Comparison of ENCODE assay signal across 16 cellular contexts in genomic region chr11:36738292-36738861, GRCh38.
"Had no signal": no experiment of that assay in that cellular context is flagged by ENCODE, and none has a peak within 500 bp of the region (broad histone marks: within the 10 kb centered on the region; RNA-seq: fewer than 3 reads in every experiment).

No MANE protein-coding gene starts in this region.

- DNase-seq: activated CD4-positive, alpha-beta T cell treated with anti-CD3 and anti-CD28 coated beads for 1 hour; activated CD4-positive, alpha-beta T cell treated with anti-CD3 and anti-CD28 coated beads, Interleukin-2, amount 50 U/mL, for 48 hours; activated CD8-positive, alpha-beta memory T cell treated with anti-CD3 and anti-CD28 coated beads, Interleukin-2, amount 10 ng/mL, durations not matched to agents 7 days and 5 days; activated effector memory CD4-positive, alpha-beta T cell treated with anti-CD3 and anti-CD28 coated beads, Interleukin-2, amount 50 U/mL, for 16 hours; activated T-cell treated with anti-CD3 and anti-CD28 coated beads, Interleukin-2, amount 50 U/mL, for 24 hours; amygdala; effector memory CD4-positive, alpha-beta T cell; kidney glomerular epithelial cell; stimulated activated CD4-positive, alpha-beta T cell treated with anti-CD3 and anti-CD28 coated beads, Interleukin-12 subunit alpha, Interleukin-12 subunit beta, amount 100 ng/mL, for 4 hours; stimulated activated CD8-positive, alpha-beta memory T cell treated with anti-CD3 and anti-CD28 coated beads, Interleukin-4, amount 100 ng/mL, for 48 hours; stimulated activated naive CD8-positive, alpha-beta T cell treated with anti-CD3 and anti-CD28 coated beads, Interleukin-15, amount 100 ng/mL, for 72 hours had no signal

- H3K4me3 Mint-ChIP-seq: activated CD8-positive, alpha-beta memory T cell treated with anti-CD3 and anti-CD28 coated beads, Interleukin-2, amount 10 ng/mL, durations not matched to agents 7 days and 5 days; activated naive CD8-positive, alpha-beta T cell; activated T-cell treated with anti-CD3 and anti-CD28 coated beads, Interleukin-2, amount 50 U/mL, for 24 hours; brain; stimulated activated naive CD8-positive, alpha-beta T cell treated with anti-CD3 and anti-CD28 coated beads, Interleukin-15, amount 100 ng/mL, for 72 hours had no signal

- H3K9me3 Mint-ChIP-seq: activated T-cell treated with anti-CD3 and anti-CD28 coated beads, Interleukin-2, amount 50 U/mL, for 24 hours; stimulated activated naive CD8-positive, alpha-beta T cell treated with anti-CD3 and anti-CD28 coated beads, Interleukin-15, amount 100 ng/mL, for 72 hours had no signal

- H3K4me1 Mint-ChIP-seq: activated CD8-positive, alpha-beta memory T cell treated with anti-CD3 and anti-CD28 coated beads, Interleukin-2, amount 10 ng/mL, durations not matched to agents 7 days and 5 days; brain; stimulated activated naive CD8-positive, alpha-beta T cell treated with anti-CD3 and anti-CD28 coated beads, Interleukin-15, amount 100 ng/mL, for 72 hours had no signal

- FAIRE-seq: frontal cortex, TTC549 had no signal

- H3K36me3 Mint-ChIP-seq: activated CD8-positive, alpha-beta memory T cell treated with anti-CD3 and anti-CD28 coated beads, Interleukin-2, amount 10 ng/mL, durations not matched to agents 7 days and 5 days; activated naive CD8-positive, alpha-beta T cell; brain had no signal

- ATAC-seq: activated CD8-positive, alpha-beta memory T cell treated with anti-CD3 and anti-CD28 coated beads, Interleukin-2, amount 10 ng/mL, durations not matched to agents 7 days and 5 days; stimulated activated naive CD8-positive, alpha-beta T cell treated with anti-CD3 and anti-CD28 coated beads, Interleukin-15, amount 100 ng/mL, for 72 hours had no signal

- H3K4me3 ChIP-seq: thoracic aorta had no signal

- H3K36me3 ChIP-seq: thoracic aorta had no signal

- H3K27ac Mint-ChIP-seq: activated CD8-positive, alpha-beta memory T cell treated with anti-CD3 and anti-CD28 coated beads, Interleukin-2, amount 10 ng/mL, durations not matched to agents 7 days and 5 days; activated naive CD8-positive, alpha-beta T cell; activated T-cell treated with anti-CD3 and anti-CD28 coated beads, Interleukin-2, amount 50 U/mL, for 24 hours; brain; stimulated activated naive CD8-positive, alpha-beta T cell treated with anti-CD3 and anti-CD28 coated beads, Interleukin-15, amount 100 ng/mL, for 72 hours had no signal

- H3K9me3 ChIP-seq: thoracic aorta had no signal

- H3K27ac ChIP-seq: thoracic aorta had no signal
